In the genomic region with DNA sequence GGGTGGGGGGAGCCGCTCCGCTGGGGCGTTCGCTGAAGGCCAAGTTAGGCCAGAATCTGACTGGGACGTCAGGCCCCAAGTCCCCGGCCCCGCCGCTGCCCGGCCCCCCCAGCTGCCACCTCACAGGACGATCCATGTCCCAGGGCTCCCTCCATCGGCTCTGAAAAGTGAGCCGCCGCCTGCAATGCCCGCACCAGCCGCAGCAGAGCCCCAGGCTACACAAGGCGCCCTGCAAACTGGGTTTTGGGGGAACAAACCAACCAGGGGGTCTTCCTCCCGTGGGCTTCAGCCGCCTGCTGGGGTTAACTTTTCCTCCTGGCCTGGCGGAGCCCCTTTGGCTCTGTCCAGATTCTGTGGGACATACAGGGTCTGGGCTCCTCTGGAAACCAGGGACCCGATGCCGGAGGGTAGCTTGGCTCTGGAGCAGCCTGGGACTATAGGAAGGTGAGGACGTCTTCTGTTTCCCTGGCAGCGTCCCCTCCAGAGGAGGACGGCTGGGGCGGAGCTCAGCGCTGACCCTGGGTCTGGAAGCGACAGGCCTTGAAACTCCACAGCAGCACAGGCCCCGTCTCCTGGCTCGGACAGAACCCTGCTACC, we compare ENCODE assay signal across 9 cellular contexts. TPM values are rescaled to one million over a fixed set of nuclear protein-coding genes. Genes with fewer than 3 reads are reported as not detected.
DNase-seq lines count a peak whose midpoint lies in the region; ATAC-seq and TF ChIP-seq lines count a peak whose summit lies in the region.
"Had no signal": no experiment of that assay in that cellular context is flagged by ENCODE, and none has a peak within 500 bp of the region (broad histone marks: within the 10 kb centered on the region; RNA-seq: fewer than 3 reads in every experiment).

No MANE protein-coding gene starts in this region.

- ATAC-seq in T-cell (replicated peaks in 1 of 4) (no peak), memory B cell (ENCODE audit: low read depth) (peak; percentile 10), HG03095 (IDR thresholded peaks at IDR 0.05; ENCODE audit: unreplicated experiment) (no peak)
- no peak for ATAC-seq in activated CD4-positive, CD25-positive, alpha-beta regulatory T cell treated with anti-CD3 and anti-CD28 coated beads, Interleukin-2, amount 50 U/mL, for 24 hours

- H3K9me3 Mint-ChIP-seq in T-cell, result no peaks in the 10 kb centered on the region
- no peaks in the 10 kb centered on the region for H3K9me3 Mint-ChIP-seq in memory B cell

- DNase-seq in AG04449 (ENCODE audit: low read depth, low spot score), result no peak
- DNase-seq in T-cell, result peak in 11 of 34 experiments; percentile 21 to 56 (median 37)
- peak; percentile 60 to 88 (median 76) for DNase-seq in dorsolateral prefrontal cortex
- peak; percentile 41 to 48 for DNase-seq in memory B cell (ENCODE audit: low spot score in 2 of 2)
- DNase-seq in thyroid gland, result peak; percentile 85 to 88

- H3K27me3 Mint-ChIP-seq in T-cell (peaks cover 0 to 2% of the 10 kb centered on the region in 2 donors), memory B cell (no peaks in the 10 kb centered on the region)

- H3K4me1 ChIP-seq in thyroid gland, result peaks cover 5% of the 10 kb centered on the region in 2 donors

- H3K36me3 Mint-ChIP-seq in T-cell (no peaks in the 10 kb centered on the region), memory B cell (no peaks in the 10 kb centered on the region)

- intact Hi-C loops in dorsolateral prefrontal cortex (cut with DNase I), result loop anchor here (5.0 kb wide), 2 partner anchors 46 to 74 kb away; partner anchors contain the start of gene AXIN1 (in 1 of the 2)
- intact Hi-C loops in thyroid gland (cut with DNase I), result no loop called here

- POLR2A ChIA-PET in AG04449 (lab: Yijun Ruan, JAX), result no interaction called here
- POLR2A ChIA-PET in T-cell (lab: Charles Lee), result no interaction called here

- CTCF ChIA-PET in AG04449 (lab: Yijun Ruan, JAX) (no interaction called here), T-cell (lab: Charles Lee) (no interaction called here)

- H3K27ac ChIP-seq in dorsolateral prefrontal cortex (peak overlapping the region in 50 of 59 donors; percentile 16 to 94 (median 66)), thyroid gland (peak overlapping the region; percentile 25 to 61 (median 49))
- H3K27ac ChIP-seq: epithelial cell of prostate had no signal

- H3K4me1 Mint-ChIP-seq in T-cell (peaks cover 23 to 35% (median 25%) of the 10 kb centered on the region in 3 donors), memory B cell (peaks cover 22% of the 10 kb centered on the region)

- H3K27me3 ChIP-seq in dorsolateral prefrontal cortex (no peaks in the 10 kb centered on the region), thyroid gland (no peaks in the 10 kb centered on the region)

- H3K9me3 ChIP-seq in thyroid gland, result no peaks in the 10 kb centered on the region

- TF ChIP-seq CTCF in AG04449 (IDR thresholded peaks at IDR 0.05; ENCODE audit: insufficient read depth, low read length, missing control alignments) (peak; percentile 51), GM12875 (IDR thresholded peaks at IDR 0.05; ENCODE audit: borderline replicate concordance, insufficient read depth, low read depth, low read length) (peak; percentile 40; the same call in 1 of the 2 replicates), dorsolateral prefrontal cortex (IDR thresholded peaks at IDR 0.05 in 54 of 56, conservative IDR thresholded peaks at IDR 0.05 in 2 of 56; ENCODE audit: low read depth in 1 of 56, partially characterized antibody in 56 of 56) (peak in 51 of 56 donors; percentile 7 to 62 (median 44)), thyroid gland (IDR thresholded peaks at IDR 0.05) (peak; percentile 13 to 56 (median 44))

- H3K4me3 ChIP-seq in AG04449 (ENCODE audit: low read depth, low read length) (peak overlapping the region; percentile 40), GM12875 (ENCODE audit: low read depth, low read length) (peak overlapping the region; percentile 16), dorsolateral prefrontal cortex (peak overlapping the region in 35 of 59 donors; percentile 21 to 76 (median 59)), thyroid gland (replicated peaks in 1 of 3) (peak overlapping the region in 1 of 3 donors; percentile 51)

- 41 to 54% methylated on average over 10 to 14 of the region's 29 CpGs for WGBS in thyroid gland, 2 donors

- H3K36me3 ChIP-seq in thyroid gland, result no peaks in the 10 kb centered on the region

- peak overlapping the region; percentile 68 to 87 (median 76) for H3K4me3 Mint-ChIP-seq in T-cell
- H3K4me3 Mint-ChIP-seq in memory B cell, result peak overlapping the region; percentile 79

- H3K27ac Mint-ChIP-seq in T-cell (peak overlapping the region; percentile 70 to 79), memory B cell (peak overlapping the region; percentile 72)

- TF ChIP-seq POLR2A in thyroid gland (IDR thresholded peaks at IDR 0.05), result no peak

RNA-seq across cellular contexts. Expression of gene NME4, which starts 0.8 kb away (rescaled TPM):
- total RNA-seq in T-cell, result 10 to 100 TPM; 32.5 to 48.4 (median 41.3) TPM
- 10 to 100 TPM; 27.9 to 89.2 (median 49.4) TPM for total RNA-seq in dorsolateral prefrontal cortex
- 10 to 100 TPM; 31.7 to 65.0 (median 59.7) TPM for total RNA-seq in thyroid gland

RNA-seq across cellular contexts. Expression of gene DECR2, which starts 3.9 kb away (rescaled TPM):
- 10 to 100 TPM; 10.5 to 17.6 (median 11.3) TPM for total RNA-seq in T-cell
- total RNA-seq in dorsolateral prefrontal cortex, result 10 to 100 TPM in 108 of 120 experiments, 1 to 10 TPM in 12; 7.2 to 23.9 (median 13.5) TPM
- 10 to 100 TPM in 2 of 4 donors, 1 to 10 TPM in 2; 3.1 to 13.5 (median 9.5) TPM for total RNA-seq in thyroid gland

RNA-seq across cellular contexts. Expression of gene PGAP6, which starts 16.1 kb away (rescaled TPM):
- total RNA-seq in T-cell (100 to 1,000 TPM in 4 of 5 donors, 10 to 100 TPM in 1; 34.9 to 143 (median 122) TPM), dorsolateral prefrontal cortex (10 to 100 TPM; 16.0 to 41.4 (median 25.9) TPM), thyroid gland (10 to 100 TPM; 31.6 to 83.3 (median 62.2) TPM)

RNA-seq across cellular contexts. Expression of gene MRPL28, which starts 27.5 kb away (rescaled TPM):
- total RNA-seq in T-cell (10 to 100 TPM; 29.3 to 43.8 (median 34.5) TPM), dorsolateral prefrontal cortex (10 to 100 TPM; 38.3 to 94.6 (median 65.9) TPM), thyroid gland (100 to 1,000 TPM in 1 of 4 donors, 10 to 100 TPM in 3; 39.9 to 106 (median 80.7) TPM)

RNA-seq across cellular contexts. Expression of gene RAB11FIP3, which starts 27.6 kb away (rescaled TPM):
- total RNA-seq in T-cell (10 to 100 TPM; 36.9 to 49.0 (median 44.1) TPM), dorsolateral prefrontal cortex (100 to 1,000 TPM in 110 of 120 experiments, 10 to 100 TPM in 10; 84.7 to 179 (median 116) TPM), thyroid gland (10 to 100 TPM; 26.6 to 34.3 (median 28.0) TPM)
